10 cellular contexts compared by ENCODE assay signal in the genomic region with DNA sequence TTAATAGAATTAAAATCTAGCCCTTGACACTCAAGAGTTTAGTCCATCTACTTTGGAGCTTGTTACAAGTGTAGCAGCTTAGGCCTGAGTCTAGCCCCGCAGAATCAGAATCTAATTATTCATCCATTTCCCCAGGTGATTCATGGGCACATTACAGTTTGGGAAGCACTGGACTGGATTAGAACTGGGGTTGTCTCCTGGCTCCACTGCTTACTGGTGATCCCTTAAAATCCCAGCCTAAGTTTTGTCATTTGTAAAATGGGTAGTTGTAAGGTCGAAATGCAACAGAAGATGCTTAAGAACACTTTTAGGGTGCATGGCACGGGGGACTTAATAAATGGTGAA. TPM values are rescaled to one million over a fixed set of nuclear protein-coding genes. Genes with fewer than 3 reads are reported as not detected.
A peak's percentile ranks its signal among the peaks of the same experiment; 100 is the strongest.
DNase-seq lines count a peak whose midpoint lies in the region; ATAC-seq lines count a peak whose summit lies in the region.
"Had no signal": no experiment of that assay in that cellular context is flagged by ENCODE, and none has a peak within 500 bp of the region (broad histone marks: within the 10 kb centered on the region; RNA-seq: fewer than 3 reads in every experiment).

No MANE protein-coding gene starts in this region.

- peak overlapping the region; percentile 94 for H3K27ac ChIP-seq in mesodermal cell (ENCODE audit: low read depth, low read length, severe bottlenecking)

- peaks cover 5% of the 10 kb centered on the region for H3K36me3 Mint-ChIP-seq in IgD-negative memory B cell
- H3K36me3 Mint-ChIP-seq in central memory CD8-positive, alpha-beta T cell (ENCODE audit: insufficient read depth), result peaks cover 10% of the 10 kb centered on the region

- DNase-seq in A172 (ENCODE audit: low spot score), result peak; percentile 41
- DNase-seq in central memory CD8-positive, alpha-beta T cell (ENCODE audit: low spot score in 2 of 2), result no peak
- no peak for DNase-seq in 8988T
- DNase-seq in cerebellum (ENCODE audit: low spot score), result no peak
- no peak for DNase-seq in activated naive CD4-positive, alpha-beta T cell treated with anti-CD3 and anti-CD28 coated beads, Interleukin-2, amount 50 U/mL, for 16 hours
- DNase-seq: NCI-H1048 had no signal

- ATAC-seq in central memory CD8-positive, alpha-beta T cell (replicated peaks; ENCODE audit: extremely low read depth, poor library complexity, severe bottlenecking), result no peak
- no peak for ATAC-seq in HG03139 (IDR thresholded peaks at IDR 0.05; ENCODE audit: unreplicated experiment)

- peak overlapping the region; percentile 83 to 93 (median 84) for H3K4me3 Mint-ChIP-seq in IgD-negative memory B cell
- H3K4me3 Mint-ChIP-seq in central memory CD8-positive, alpha-beta T cell, result peak overlapping the region; percentile 93

- H3K4me3 ChIP-seq in mesodermal cell (ENCODE audit: extremely low read depth, insufficient read depth, low read length, poor library complexity, severe bottlenecking), result peak overlapping the region; percentile 85

- peaks cover 12 to 15% (median 13%) of the 10 kb centered on the region in 3 donors for H3K4me1 Mint-ChIP-seq in IgD-negative memory B cell
- H3K4me1 Mint-ChIP-seq in central memory CD8-positive, alpha-beta T cell, result peaks cover 31% of the 10 kb centered on the region

- no peaks in the 10 kb centered on the region for H3K9me3 ChIP-seq in mesodermal cell (ENCODE audit: control insufficient read depth, low read length)

- 63 to 79% methylated on average over 2 to 3 of the region's 3 CpGs for WGBS in mesodermal cell (ENCODE audit: insufficient coverage in 2 of 2), 2 experiments

- no peaks in the 10 kb centered on the region for H3K9me3 Mint-ChIP-seq in IgD-negative memory B cell
- H3K9me3 Mint-ChIP-seq in central memory CD8-positive, alpha-beta T cell, result no peaks in the 10 kb centered on the region

- peak overlapping the region in 2 of 3 donors; percentile 4 to 49 for H3K27ac Mint-ChIP-seq in IgD-negative memory B cell
- no peak overlapping the region for H3K27ac Mint-ChIP-seq in central memory CD8-positive, alpha-beta T cell (ENCODE audit: low read depth)

- peaks cover 3% of the 10 kb centered on the region for H3K27me3 Mint-ChIP-seq in IgD-negative memory B cell
- no peaks in the 10 kb centered on the region for H3K27me3 Mint-ChIP-seq in central memory CD8-positive, alpha-beta T cell

- peaks cover 25% of the 10 kb centered on the region for H3K36me3 ChIP-seq in mesodermal cell (ENCODE audit: control insufficient read depth, insufficient read depth, low read length)

- peaks cover 4% of the 10 kb centered on the region for H3K4me1 ChIP-seq in mesodermal cell (ENCODE audit: control insufficient read depth, insufficient read depth, low read length, poor library complexity, severe bottlenecking)

RNA-seq across cellular contexts. Expression of gene STX3, which starts 1.3 kb away (rescaled TPM):
- total RNA-seq in A172 (2014; rRNA removed; shearing (Covaris generic)), result 53.2 and 70.0 TPM in 2 replicates
- polyA plus RNA-seq in IgD-negative memory B cell, result 4.9 TPM
- 75.1 TPM for polyA plus RNA-seq in mesodermal cell (2013, experiment 1 of 2)
- polyA plus RNA-seq in mesodermal cell (2013, experiment 2 of 2), result 71.1 TPM
- total RNA-seq in cerebellum, result 22.2 TPM

RNA-seq across cellular contexts. Expression of gene OR10V1, which starts 42.8 kb away (rescaled TPM):
- total RNA-seq in A172 (2014; rRNA removed; shearing (Covaris generic)), result not detected in 2 replicates
- polyA plus RNA-seq in IgD-negative memory B cell, result not detected
- polyA plus RNA-seq in mesodermal cell (2013, experiment 1 of 2), result not detected
- polyA plus RNA-seq in mesodermal cell (2013, experiment 2 of 2), result not detected
- not detected for total RNA-seq in cerebellum
- polyA plus RNA-seq: thymus had no signal

RNA-seq across cellular contexts. Expression of gene MRPL16, which starts 54.1 kb away (rescaled TPM):
- total RNA-seq in A172 (2014; rRNA removed; shearing (Covaris generic)), result 58.4 and 66.5 TPM in 2 replicates
- 82.6 TPM for polyA plus RNA-seq in IgD-negative memory B cell
- polyA plus RNA-seq in mesodermal cell (2013, experiment 1 of 2), result 55.4 TPM
- polyA plus RNA-seq in mesodermal cell (2013, experiment 2 of 2), result 53.2 TPM
- 14.3 TPM for total RNA-seq in cerebellum
